ENCODE assay signal across 1 cellular context in genomic region chrX:56920338-56920997, GRCh38.
TF ChIP-seq lines count a peak whose summit lies in the region.

No MANE protein-coding gene starts in this region.

TF ChIP-seq in HepG2, 621 proteins besides CTCF, POLR2A, EP300 and RAD21 (continued from another document):
- TF ChIP-seq ZNF749 (CRISPR knock-in tag; IDR thresholded peaks at IDR 0.05; ENCODE audit: borderline replicate concordance) (no peak), ZNF34 (CRISPR knock-in tag; IDR thresholded peaks at IDR 0.05; ENCODE audit: borderline replicate concordance) (no peak), ZNF547 (CRISPR knock-in tag; IDR thresholded peaks at IDR 0.05) (no peak), TCF7L2 (IDR thresholded peaks at IDR 0.05; ENCODE audit: low read depth, low read length) (no peak), SP140L (CRISPR knock-in tag; IDR thresholded peaks at IDR 0.05; ENCODE audit: borderline replicate concordance) (no peak)
- TF ChIP-seq, protein P1, sequence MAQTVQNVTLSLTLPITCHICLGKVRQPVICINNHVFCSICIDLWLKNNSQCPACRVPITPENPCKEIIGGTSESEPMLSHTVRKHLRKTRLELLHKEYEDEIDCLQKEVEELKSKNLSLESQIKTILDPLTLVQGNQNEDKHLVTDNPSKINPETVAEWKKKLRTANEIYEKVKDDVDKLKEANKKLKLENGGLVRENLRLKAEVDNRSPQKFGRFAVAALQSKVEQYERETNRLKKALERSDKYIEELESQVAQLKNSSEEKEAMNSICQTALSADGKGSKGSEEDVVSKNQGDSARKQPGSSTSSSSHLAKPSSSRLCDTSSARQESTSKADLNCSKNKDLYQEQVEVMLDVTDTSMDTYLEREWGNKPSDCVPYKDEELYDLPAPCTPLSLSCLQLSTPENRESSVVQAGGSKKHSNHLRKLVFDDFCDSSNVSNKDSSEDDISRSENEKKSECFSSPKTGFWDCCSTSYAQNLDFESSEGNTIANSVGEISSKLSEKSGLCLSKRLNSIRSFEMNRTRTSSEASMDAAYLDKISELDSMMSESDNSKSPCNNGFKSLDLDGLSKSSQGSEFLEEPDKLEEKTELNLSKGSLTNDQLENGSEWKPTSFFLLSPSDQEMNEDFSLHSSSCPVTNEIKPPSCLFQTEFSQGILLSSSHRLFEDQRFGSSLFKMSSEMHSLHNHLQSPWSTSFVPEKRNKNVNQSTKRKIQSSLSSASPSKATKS (CRISPR knock-in tag; IDR thresholded peaks at IDR 0.05): no peak
- TF ChIP-seq, protein P2, sequence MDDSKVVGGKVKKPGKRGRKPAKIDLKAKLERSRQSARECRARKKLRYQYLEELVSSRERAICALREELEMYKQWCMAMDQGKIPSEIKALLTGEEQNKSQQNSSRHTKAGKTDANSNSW (CRISPR knock-in tag; IDR thresholded peaks at IDR 0.05; ENCODE audit: borderline replicate concordance): no peak
- TF ChIP-seq, protein P3, sequence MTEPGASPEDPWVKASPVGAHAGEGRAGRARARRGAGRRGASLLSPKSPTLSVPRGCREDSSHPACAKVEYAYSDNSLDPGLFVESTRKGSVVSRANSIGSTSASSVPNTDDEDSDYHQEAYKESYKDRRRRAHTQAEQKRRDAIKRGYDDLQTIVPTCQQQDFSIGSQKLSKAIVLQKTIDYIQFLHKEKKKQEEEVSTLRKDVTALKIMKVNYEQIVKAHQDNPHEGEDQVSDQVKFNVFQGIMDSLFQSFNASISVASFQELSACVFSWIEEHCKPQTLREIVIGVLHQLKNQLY (CRISPR knock-in tag; IDR thresholded peaks at IDR 0.05): no peak
